ENCODE assay signal across 8 cellular contexts in the genomic region with DNA sequence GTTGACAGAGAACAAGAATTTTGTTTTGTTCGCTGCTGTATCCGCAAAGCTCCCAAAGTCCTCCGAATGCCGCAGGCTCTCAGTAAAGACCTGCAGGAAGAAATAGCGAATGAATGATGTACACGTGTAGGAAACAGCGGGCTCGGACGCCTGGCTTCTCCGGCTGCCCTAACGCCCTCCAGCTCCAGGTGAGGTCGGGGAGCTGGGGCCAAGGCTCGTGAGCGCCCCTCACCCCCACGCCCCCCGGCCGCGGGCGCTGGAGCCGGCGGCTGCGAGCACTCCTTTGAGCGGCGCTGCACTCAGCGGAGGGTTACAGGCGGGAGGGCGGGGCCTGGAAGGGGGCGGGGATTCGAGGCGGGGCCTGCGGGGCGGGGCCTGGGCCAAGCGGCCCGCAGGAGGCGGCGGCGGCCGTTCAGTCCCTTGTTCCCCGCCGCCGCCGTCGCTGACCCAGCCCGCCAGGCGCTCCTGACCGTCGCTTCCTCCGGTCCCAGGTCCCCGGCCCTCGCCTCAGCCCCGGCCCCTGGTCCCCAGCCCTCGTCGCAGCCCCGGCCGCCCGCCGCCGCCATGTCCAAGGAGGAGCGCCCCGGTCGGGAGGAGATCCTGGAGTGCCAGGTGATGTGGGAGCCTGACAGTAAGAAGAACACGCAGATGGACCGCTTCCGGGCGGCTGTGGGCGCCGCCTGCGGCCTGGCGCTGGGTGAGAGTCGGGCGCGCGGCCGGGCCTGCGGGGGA. TPM values are rescaled to one million over a fixed set of nuclear protein-coding genes. Genes with fewer than 3 reads are reported as not detected.
DNase-seq lines count a peak whose midpoint lies in the region; ATAC-seq and TF ChIP-seq lines count a peak whose summit lies in the region.

Gene AACS (plus strand): TSS at position 415 of the 732 bp plus-strand sequence. CDS start 150 bp downstream, at position 565.

- H3K27ac ChIP-seq in OCI-LY1 (ENCODE audit: low read depth, low read length, poor library complexity, severe bottlenecking), result no peak within 1 kb of the TSS

- H3K4me1 ChIP-seq in OCI-LY1 (ENCODE audit: insufficient read depth, low read length, severe bottlenecking) (peaks cover 14% of the 10 kb centered on the region), mucosa of stomach (ENCODE audit: control insufficient read depth, insufficient read depth, low read length) (peaks cover 22% of the 10 kb centered on the region)

- H2AFZ ChIP-seq in OCI-LY1 (ENCODE audit: low read length), result no peak within 1 kb of the TSS

- peak; percentile 69 for DNase-seq in Caki2 (ENCODE audit: low read depth)
- peak; percentile 80 for DNase-seq in HT-29 (ENCODE audit: low spot score)
- DNase-seq in activated T-cell treated with anti-CD3 and anti-CD28 coated beads for 48 hours (ENCODE audit: low read depth), result peak; percentile 74
- peak; percentile 86 to 91 for DNase-seq in erythroblast (lab: John Stamatoyannopoulos, UW)
- peak; percentile 50 to 58 for DNase-seq in stimulated activated CD8-positive, alpha-beta memory T cell treated with anti-CD3 and anti-CD28 coated beads, Interleukin-7, amount 100 ng/mL, for 1 hour (ENCODE audit: low read depth in 2 of 2)

- no peaks in the 10 kb centered on the region for H4K20me1 ChIP-seq in OCI-LY1 (ENCODE audit: insufficient read depth, low read length)

- H3K9me3 ChIP-seq in OCI-LY1 (ENCODE audit: low read length) (peaks cover 3% of the 10 kb centered on the region; the same call in 1 of the 2 replicates), mucosa of stomach (ENCODE audit: control insufficient read depth, low read length) (no peaks in the 10 kb centered on the region)

- H3K79me2 ChIP-seq in OCI-LY1 (ENCODE audit: insufficient read depth, low read length), result no peaks in the 10 kb centered on the region

- in situ Hi-C loops in Caki2 (cut with HindIII; ENCODE audit: low pct_unique_long_range_greater_than_20kb, low sequenced_read_pairs), result no loop called here

- H3K4me3 ChIP-seq in OCI-LY1 (ENCODE audit: low read depth, low read length, poor library complexity, severe bottlenecking) (peak within 1 kb of the TSS; percentile 66), mucosa of stomach (ENCODE audit: low read length) (peak within 1 kb of the TSS; percentile 82)

- peak; percentile 54 for TF ChIP-seq POLR2A in erythroblast (IDR thresholded peaks at IDR 0.05; ENCODE audit: low read length)

- peak; percentile 91 for ATAC-seq in GM21360 (IDR thresholded peaks at IDR 0.05; ENCODE audit: unreplicated experiment)

- H3K27me3 ChIP-seq in OCI-LY1 (ENCODE audit: insufficient read depth, low read length) (peaks cover 3% of the 10 kb centered on the region; the same call in 1 of the 2 replicates), mucosa of stomach (ENCODE audit: control insufficient read depth, insufficient read depth, low read length) (no peaks in the 10 kb centered on the region)

- peak; percentile 11; the same call in 1 of the 2 replicates for TF ChIP-seq CTCF in OCI-LY1 (IDR thresholded peaks at IDR 0.05; ENCODE audit: low read length)

- no peaks in the 10 kb centered on the region for H3K9me2 ChIP-seq in OCI-LY1 (ENCODE audit: low read depth, low read length)

- peak within 1 kb of the TSS; percentile 55 for H3K9ac ChIP-seq in OCI-LY1 (ENCODE audit: low read length)
- peak within 1 kb of the TSS; percentile 79 for H3K9ac ChIP-seq in mucosa of stomach (ENCODE audit: low read length)

- no peaks in the 10 kb centered on the region for H3F3A ChIP-seq in OCI-LY1 (ENCODE audit: insufficient read depth, low read length)

- no peaks in the 10 kb centered on the region; the same call in 1 of the 2 replicates for H3K36me3 ChIP-seq in OCI-LY1 (ENCODE audit: insufficient read depth, low read length)
- H3K36me3 ChIP-seq in mucosa of stomach (ENCODE audit: control insufficient read depth, insufficient read depth, low read length), result no peaks in the 10 kb centered on the region

- peak within 1 kb of the TSS; percentile 69 for H3K4me2 ChIP-seq in OCI-LY1 (ENCODE audit: low read length)

RNA-seq across cellular contexts. Expression of gene AACS, which starts in this region (rescaled TPM):
- total RNA-seq in Caki2 (2014; rRNA removed; shearing (Covaris generic); ENCODE audit: low replicate concordance), result 6.4 and 13.8 TPM in 2 replicates
- total RNA-seq in HT-29 (2014; rRNA removed; shearing (Covaris generic)), result 44.3 and 46.0 TPM in 2 replicates
